Comparison of ENCODE assay signal across 16 cellular contexts in the genomic region with DNA sequence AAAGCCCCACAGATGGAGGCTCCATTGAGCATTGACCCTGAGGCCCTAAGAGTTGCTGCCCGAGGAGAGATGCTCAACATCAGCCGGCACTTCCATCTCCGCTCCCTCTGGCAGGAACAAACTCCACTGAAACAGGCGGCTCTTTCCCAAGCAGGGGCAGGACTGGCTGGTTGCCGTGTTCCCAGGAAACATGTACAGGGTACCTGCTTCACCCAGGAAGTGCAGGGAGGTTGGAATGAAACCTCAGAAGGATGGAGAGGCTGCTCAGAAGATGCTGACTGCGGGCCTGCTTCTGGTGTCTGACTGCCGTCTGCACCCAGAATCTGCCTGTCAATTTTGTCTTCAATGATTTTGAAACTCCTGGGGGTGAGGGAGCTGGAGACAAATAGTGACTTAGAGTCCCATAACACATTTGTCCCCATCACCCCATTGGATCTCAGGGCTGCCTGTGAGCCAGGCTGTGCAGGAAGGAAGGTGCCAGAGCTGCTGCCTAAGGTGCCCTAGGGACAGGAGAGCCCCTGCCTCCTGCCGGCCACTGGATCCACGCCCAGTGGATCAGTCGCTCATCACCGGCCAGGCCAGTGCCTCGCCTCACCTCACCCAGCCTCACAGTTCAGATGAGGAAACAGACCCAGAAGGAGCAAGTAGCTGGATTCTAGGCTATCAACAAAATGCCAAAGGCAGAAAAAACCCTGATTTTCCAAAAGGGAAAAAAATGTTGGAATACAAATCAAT.
DNase-seq lines count a peak whose midpoint lies in the region; ATAC-seq, FAIRE-seq and TF ChIP-seq lines count a peak whose summit lies in the region.
"Had no signal": no experiment of that assay in that cellular context is flagged by ENCODE, and none has a peak within 500 bp of the region (broad histone marks: within the 10 kb centered on the region; RNA-seq: fewer than 3 reads in every experiment).

No MANE protein-coding gene starts in this region.

- no peak for TF ChIP-seq POLR2A in A549 (IDR thresholded peaks at IDR 0.05; ENCODE audit: low read length)

- H3K4me3 ChIP-seq in A549 (no peak overlapping the region), Panc1 (ENCODE audit: low read depth in 2 of 2, low read length in 2 of 2) (no peak overlapping the region)
- H3K4me3 ChIP-seq: GM23248 had no signal

- ATAC-seq in A549 (peak; percentile 9 to 44; a peak in 3 of 6 replicates), Panc1 (0 out of 2 replicates have a peak, but pooled peaks have one; percentile 40), left lobe of liver (no peak)
- ATAC-seq in stimulated activated effector memory CD8-positive, alpha-beta T cell treated with anti-CD3 and anti-CD28 coated beads, Interleukin-12 subunit alpha, Interleukin-12 subunit beta, amount 100 ng/mL, for 72 hours, result peak; percentile 21

- H3K4me1 Mint-ChIP-seq in stimulated activated effector memory CD8-positive, alpha-beta T cell treated with anti-CD3 and anti-CD28 coated beads, Interleukin-12 subunit alpha, Interleukin-12 subunit beta, amount 100 ng/mL, for 72 hours, result no peaks in the 10 kb centered on the region
- H3K4me1 Mint-ChIP-seq in MCF 10A (ENCODE audit: insufficient read depth, unreplicated experiment), result no peaks in the 10 kb centered on the region

- TF ChIP-seq CTCF in A549 (IDR thresholded peaks at IDR 0.05), result no peak
- no peak for TF ChIP-seq CTCF in Panc1 (IDR thresholded peaks at IDR 0.05)
- TF ChIP-seq CTCF in MCF 10A (IDR thresholded peaks at IDR 0.05; ENCODE audit: unreplicated experiment), result no peak

- no peaks in the 10 kb centered on the region for H3K36me3 ChIP-seq in Panc1 (ENCODE audit: control insufficient read depth, insufficient read depth, low read length)

- WGBS in A549 (ENCODE audit: missing lambda C conversion rate), result 46% methylated on average over 10 of the region's 12 CpGs

- H3K27ac ChIP-seq in A549, result no peak overlapping the region
- no peak overlapping the region for H3K27ac ChIP-seq in Panc1 (ENCODE audit: low read length)
- H3K27ac ChIP-seq: GM23248 had no signal

- no peak overlapping the region for H3K27ac Mint-ChIP-seq in stimulated activated effector memory CD8-positive, alpha-beta T cell treated with anti-CD3 and anti-CD28 coated beads, Interleukin-12 subunit alpha, Interleukin-12 subunit beta, amount 100 ng/mL, for 72 hours
- H3K27ac Mint-ChIP-seq in MCF 10A (ENCODE audit: low read depth, unreplicated experiment), result no peak overlapping the region

- H3K27me3 ChIP-seq in Panc1 (ENCODE audit: control insufficient read depth, insufficient read depth, low read length), result peaks cover 5% of the 10 kb centered on the region; the same call in 1 of the 2 replicates

- TF ChIP-seq EP300 in A549 (IDR thresholded peaks at IDR 0.05), result no peak

- H3K9me3 ChIP-seq in A549 (0 out of 3 replicates have a peak, but pooled peaks cover 4% of the 10 kb centered on the region), Panc1 (ENCODE audit: control insufficient read depth, insufficient read depth, low read depth, low read length) (no peaks in the 10 kb centered on the region)

- intact Hi-C loops in Panc1 (cut with micrococcal nuclease; ENCODE audit: unreplicated experiment) (no loop called here), MCF 10A (cut with micrococcal nuclease) (loop anchor here (5.0 kb wide), 1 partner anchor 338 kb away; no protein-coding TSS in a partner anchor)

- POLR2A ChIA-PET in A549 (lab: Yijun Ruan, JAX), result no interaction called here
- POLR2A ChIA-PET in Panc1 (lab: Charles Lee), result no interaction called here
- POLR2A ChIA-PET in MCF 10A (lab: Yijun Ruan, JAX), result no interaction called here

- in situ Hi-C loops in Panc1 (cut with HindIII; ENCODE audit: low pct_unique_long_range_greater_than_20kb, low sequenced_read_pairs), result no loop called here

- TF ChIP-seq RAD21 in A549 (conservative IDR thresholded peaks at IDR 0.05 in 1 of 2, IDR thresholded peaks at IDR 0.05 in 1 of 2), result no peak

- no peaks in the 10 kb centered on the region for H3K4me1 ChIP-seq in A549
- no peaks in the 10 kb centered on the region for H3K4me1 ChIP-seq in Panc1 (ENCODE audit: control insufficient read depth, insufficient read depth, low read length)

- no peak overlapping the region for H3K4me2 ChIP-seq in A549

- BruUV-seq in Panc1 (replicated peaks; lab: Mats Ljungman, UMichigan), result no TSS peak
- no TSS peak for BruUV-seq in MCF 10A (replicated peaks; lab: Mats Ljungman, UMichigan)

- H3K9me3 Mint-ChIP-seq in stimulated activated effector memory CD8-positive, alpha-beta T cell treated with anti-CD3 and anti-CD28 coated beads, Interleukin-12 subunit alpha, Interleukin-12 subunit beta, amount 100 ng/mL, for 72 hours, result peaks cover 7% of the 10 kb centered on the region
- H3K9me3 Mint-ChIP-seq in MCF 10A (ENCODE audit: unreplicated experiment), result peaks cover 18% of the 10 kb centered on the region

- no peak for FAIRE-seq in A549 (lab: Jason Lieb, UNC)
- FAIRE-seq: G401.6 had no signal

- H3K27me3 Mint-ChIP-seq in MCF 10A (ENCODE audit: insufficient read depth, unreplicated experiment), result peaks cover 16% of the 10 kb centered on the region

- H3K4me3 Mint-ChIP-seq in stimulated activated effector memory CD8-positive, alpha-beta T cell treated with anti-CD3 and anti-CD28 coated beads, Interleukin-12 subunit alpha, Interleukin-12 subunit beta, amount 100 ng/mL, for 72 hours, result no peak overlapping the region
- no peak overlapping the region for H3K4me3 Mint-ChIP-seq in MCF 10A (ENCODE audit: unreplicated experiment)

- CTCF ChIA-PET in A549 (lab: Yijun Ruan, JAX), result no interaction called here
- CTCF ChIA-PET in Panc1 (lab: Charles Lee), result no interaction called here
- CTCF ChIA-PET in MCF 10A (lab: Yijun Ruan, JAX), result interaction anchor here (0.6 kb wide), 2 partner anchors 19 to 294 kb away, joined by 3 to 4 read pairs; no protein-coding TSS in a partner anchor

- H3K36me3 Mint-ChIP-seq in stimulated activated effector memory CD8-positive, alpha-beta T cell treated with anti-CD3 and anti-CD28 coated beads, Interleukin-12 subunit alpha, Interleukin-12 subunit beta, amount 100 ng/mL, for 72 hours, result no peaks in the 10 kb centered on the region
- no peaks in the 10 kb centered on the region for H3K36me3 Mint-ChIP-seq in MCF 10A (ENCODE audit: insufficient read depth, unreplicated experiment)

- no peak for DNase-seq in A549 (ENCODE audit: low read depth in 1 of 2, low spot score in 1 of 2)
- no peak for DNase-seq in Panc1 (ENCODE audit: low read depth, low spot score)
- DNase-seq in left lobe of liver (ENCODE audit: low spot score), result peak; percentile 33
- no peak for DNase-seq in stimulated activated effector memory CD8-positive, alpha-beta T cell treated with anti-CD3 and anti-CD28 coated beads, Interleukin-12 subunit alpha, Interleukin-12 subunit beta, amount 100 ng/mL, for 72 hours (ENCODE audit: low spot score in 2 of 2)
- DNase-seq in COLO668 (lab: John Stamatoyannopoulos, UW; ENCODE audit: unreplicated experiment), result no peak
- no peak for DNase-seq in MCF 10A (ENCODE audit: unreplicated experiment)
- DNase-seq in GOT3 (lab: John Stamatoyannopoulos, UW), result no peak
- DNase-seq: C1 segment of cervical spinal cord, DND-41, GM23248, NCI-H1105 treated with DMSO at 0.1 percent for 48 hours, NCI-H187, NCI-H345, NCI-H526 treated with DMSO at 0.1 percent for 48 hours, SHP77 had no signal

TF ChIP-seq in A549, 52 proteins besides CTCF, POLR2A, EP300 and RAD21:
- no peak for TF ChIP-seq HEYL (CRISPR knock-in tag; IDR thresholded peaks at IDR 0.05)
- no peak for TF ChIP-seq MAFK (IDR thresholded peaks at IDR 0.05; ENCODE audit: partially characterized antibody)
- TF ChIP-seq CEBPB (IDR thresholded peaks at IDR 0.05), result no peak
- no peak for TF ChIP-seq GATA3 (IDR thresholded peaks at IDR 0.05; ENCODE audit: borderline replicate concordance)
- TF ChIP-seq FOSB (CRISPR knock-in tag; IDR thresholded peaks at IDR 0.05), result no peak
- TF ChIP-seq SREBF2 (IDR thresholded peaks at IDR 0.05), result no peak
- TF ChIP-seq ZFP36 (IDR thresholded peaks at IDR 0.05; ENCODE audit: borderline replicate concordance, partially characterized antibody), result no peak
- no peak for TF ChIP-seq RCOR1 (IDR thresholded peaks at IDR 0.05; ENCODE audit: low read depth, low read length)
- no peak for TF ChIP-seq FOXS1 (CRISPR knock-in tag; IDR thresholded peaks at IDR 0.05)
- TF ChIP-seq HOXB5 (CRISPR knock-in tag; IDR thresholded peaks at IDR 0.05), result no peak
